ENCODE assay signal across 20 cellular contexts in genomic region chr16:2364638-2365210, GRCh38. TPM values are rescaled to one million over a fixed set of nuclear protein-coding genes. Genes with fewer than 3 reads are reported as not detected.
DNase-seq lines count a peak whose midpoint lies in the region; ATAC-seq and TF ChIP-seq lines count a peak whose summit lies in the region.
"Had no signal": no experiment of that assay in that cellular context is flagged by ENCODE, and none has a peak within 500 bp of the region (broad histone marks: within the 10 kb centered on the region; RNA-seq: fewer than 3 reads in every experiment).

No MANE protein-coding gene starts in this region.

- H3K9me3 Mint-ChIP-seq in activated naive CD4-positive, alpha-beta T cell treated with anti-CD3 and anti-CD28 coated beads, Interleukin-2, amount 10 ng/mL, durations not matched to agents 7 days and 5 days: no peaks in the 10 kb centered on the region
- H3K9me3 Mint-ChIP-seq: activated naive CD4-positive, alpha-beta T cell treated with anti-CD3 and anti-CD28 coated beads, Interleukin-2, amount 50 U/mL, for 24 hours; endodermal cell; neural crest cell had no signal

- H3K27ac Mint-ChIP-seq in activated naive CD4-positive, alpha-beta T cell treated with anti-CD3 and anti-CD28 coated beads, Interleukin-2, amount 10 ng/mL, durations not matched to agents 7 days and 5 days: no peak overlapping the region
- H3K27ac Mint-ChIP-seq: activated naive CD4-positive, alpha-beta T cell treated with anti-CD3 and anti-CD28 coated beads, Interleukin-2, amount 50 U/mL, for 24 hours; CD4-positive, alpha-beta memory T cell; endodermal cell had no signal

- no peaks in the 10 kb centered on the region for H3K9me3 ChIP-seq in smooth muscle cell (replicated peaks; ENCODE audit: low read depth)
- H3K9me3 ChIP-seq: lower lobe of right lung, Peyer's patch, tibial nerve had no signal

- H3K27me3 ChIP-seq in smooth muscle cell (ENCODE audit: low read depth): peaks cover 10% of the 10 kb centered on the region
- H3K27me3 ChIP-seq: Peyer's patch, tibial nerve had no signal

- H3K4me1 Mint-ChIP-seq in activated naive CD4-positive, alpha-beta T cell treated with anti-CD3 and anti-CD28 coated beads, Interleukin-2, amount 10 ng/mL, durations not matched to agents 7 days and 5 days: no peaks in the 10 kb centered on the region
- H3K4me1 Mint-ChIP-seq: activated naive CD4-positive, alpha-beta T cell treated with anti-CD3 and anti-CD28 coated beads, Interleukin-2, amount 50 U/mL, for 24 hours; CD4-positive, alpha-beta memory T cell; endodermal cell; neural crest cell had no signal

- no peaks in the 10 kb centered on the region for H3K36me3 ChIP-seq in smooth muscle cell (ENCODE audit: low read depth)
- H3K36me3 ChIP-seq: lower lobe of right lung, Peyer's patch, tibial nerve had no signal

- H4K20me1 ChIP-seq in smooth muscle cell (ENCODE audit: low read depth): no peaks in the 10 kb centered on the region

- H3K36me3 Mint-ChIP-seq in activated naive CD4-positive, alpha-beta T cell treated with anti-CD3 and anti-CD28 coated beads, Interleukin-2, amount 10 ng/mL, durations not matched to agents 7 days and 5 days: no peaks in the 10 kb centered on the region
- H3K36me3 Mint-ChIP-seq: activated naive CD4-positive, alpha-beta T cell treated with anti-CD3 and anti-CD28 coated beads, Interleukin-2, amount 50 U/mL, for 24 hours; CD4-positive, alpha-beta memory T cell had no signal

- peak; percentile 18 for ATAC-seq in left ventricle myocardium superior
- ATAC-seq: lower lobe of right lung had no signal

- no peak overlapping the region for H3K4me3 Mint-ChIP-seq in activated naive CD4-positive, alpha-beta T cell treated with anti-CD3 and anti-CD28 coated beads, Interleukin-2, amount 10 ng/mL, durations not matched to agents 7 days and 5 days
- H3K4me3 Mint-ChIP-seq: activated naive CD4-positive, alpha-beta T cell treated with anti-CD3 and anti-CD28 coated beads, Interleukin-2, amount 50 U/mL, for 24 hours; CD4-positive, alpha-beta memory T cell; endodermal cell; neural crest cell had no signal

- H3K9ac ChIP-seq in smooth muscle cell (ENCODE audit: low read depth): peak overlapping the region; percentile 62

- H3K27ac ChIP-seq in smooth muscle cell (ENCODE audit: low read depth): peak overlapping the region; percentile 83
- H3K27ac ChIP-seq: HL-60, lower lobe of right lung, Peyer's patch, tibial nerve had no signal

- H3K4me3 ChIP-seq in choroid plexus epithelial cell (ENCODE audit: low read depth, low read length) (no peak overlapping the region), smooth muscle cell (no peak overlapping the region)
- H3K4me3 ChIP-seq: lower lobe of right lung, Peyer's patch, tibial nerve had no signal

- H3F3A ChIP-seq in smooth muscle cell (ENCODE audit: low read depth): peaks cover 17% of the 10 kb centered on the region

- peak overlapping the region; percentile 20 for H2AFZ ChIP-seq in smooth muscle cell (ENCODE audit: low read depth)

- H3K4me2 ChIP-seq in smooth muscle cell: peak overlapping the region; percentile 45

- DNase-seq in left ventricle myocardium superior (no peak), cardiac septum (ENCODE audit: low spot score) (no peak), NCI-H82 (lab: John Stamatoyannopoulos, UW) (peak; percentile 86), choroid plexus epithelial cell (ENCODE audit: low read depth) (peak; percentile 31), smooth muscle cell (lab: John Stamatoyannopoulos, UW; ENCODE audit: unreplicated experiment) (no peak), occipital lobe (lab: John Stamatoyannopoulos, UW) (no peak)
- no peak for DNase-seq in stimulated activated CD4-positive, alpha-beta T cell treated with anti-CD3 and anti-CD28 coated beads, Interleukin-4, amount 100 ng/mL, for 1 hour
- no peak for DNase-seq in activated naive CD4-positive, alpha-beta T cell treated with anti-CD3 and anti-CD28 coated beads, Interleukin-2, amount 10 ng/mL, durations not matched to agents 7 days and 5 days
- DNase-seq: CD4-positive, alpha-beta memory T cell; central memory CD4-positive, alpha-beta T cell; endodermal cell; GF-D8; lower lobe of right lung; Peyer's patch; stimulated activated CD4-positive, alpha-beta T cell treated with anti-CD3 and anti-CD28 coated beads, Interleukin-2, amount 100 ng/mL, for 48 hours; T-helper 1 cell had no signal

- TF ChIP-seq CTCF in choroid plexus epithelial cell (conservative IDR thresholded peaks at IDR 0.05; ENCODE audit: low read depth, low read length): no peak
- TF ChIP-seq CTCF in smooth muscle cell (IDR thresholded peaks at IDR 0.05; ENCODE audit: borderline replicate concordance, insufficient read depth, poor library complexity, severe bottlenecking): no peak

- intact Hi-C loops in left ventricle myocardium superior (cut with micrococcal nuclease): no loop called here
- intact Hi-C loops in cardiac septum (cut with DNase I): no loop called here

- WGBS in smooth muscle cell (ENCODE audit: low lambda C conversion rate): 35% methylated on average over 3 of the region's 3 CpGs

- peaks cover 3% of the 10 kb centered on the region for H3K4me1 ChIP-seq in smooth muscle cell (ENCODE audit: low read depth)
- H3K4me1 ChIP-seq: lower lobe of right lung, Peyer's patch, tibial nerve had no signal

- CTCF ChIA-PET in activated naive CD4-positive, alpha-beta T cell treated with anti-CD3 and anti-CD28 coated beads, Interleukin-2, amount 10 ng/mL, durations not matched to agents 7 days and 5 days (lab: Charles Lee): no interaction called here

- no peaks in the 10 kb centered on the region for H3K79me2 ChIP-seq in smooth muscle cell (ENCODE audit: low read depth)

- H3K27me3 Mint-ChIP-seq in activated naive CD4-positive, alpha-beta T cell treated with anti-CD3 and anti-CD28 coated beads, Interleukin-2, amount 10 ng/mL, durations not matched to agents 7 days and 5 days: peaks cover 56% of the 10 kb centered on the region

RNA-seq across cellular contexts. Expression of gene ABCA3, which starts 24.2 kb away (rescaled TPM):
- total RNA-seq in left ventricle myocardium superior (7.7 TPM), cardiac septum (13.6 TPM), smooth muscle cell (0.76 and 2.2 TPM in 2 replicates), occipital lobe (34.8 TPM)
- 1.4 and 1.7 TPM in 2 replicates for polyA plus RNA-seq in smooth muscle cell

Comparison
In these comparisons a context has a peak if more than half of its experiments do, and no peak if none do; other contexts are left out.
1. DNase-seq: peak in NCI-H82 (single experiment) and choroid plexus epithelial cell (single experiment); none in left ventricle myocardium superior (single experiment), cardiac septum (single experiment), smooth muscle cell (single experiment), stimulated activated CD4-positive, alpha-beta T cell treated with anti-CD3 and anti-CD28 coated beads, Interleukin-4, amount 100 ng/mL, for 1 hour (single experiment), activated naive CD4-positive, alpha-beta T cell treated with anti-CD3 and anti-CD28 coated beads, Interleukin-2, amount 10 ng/mL, durations not matched to agents 7 days and 5 days (single experiment) and occipital lobe (single experiment).